Comparison of ENCODE assay signal across 8 cellular contexts in the genomic region with DNA sequence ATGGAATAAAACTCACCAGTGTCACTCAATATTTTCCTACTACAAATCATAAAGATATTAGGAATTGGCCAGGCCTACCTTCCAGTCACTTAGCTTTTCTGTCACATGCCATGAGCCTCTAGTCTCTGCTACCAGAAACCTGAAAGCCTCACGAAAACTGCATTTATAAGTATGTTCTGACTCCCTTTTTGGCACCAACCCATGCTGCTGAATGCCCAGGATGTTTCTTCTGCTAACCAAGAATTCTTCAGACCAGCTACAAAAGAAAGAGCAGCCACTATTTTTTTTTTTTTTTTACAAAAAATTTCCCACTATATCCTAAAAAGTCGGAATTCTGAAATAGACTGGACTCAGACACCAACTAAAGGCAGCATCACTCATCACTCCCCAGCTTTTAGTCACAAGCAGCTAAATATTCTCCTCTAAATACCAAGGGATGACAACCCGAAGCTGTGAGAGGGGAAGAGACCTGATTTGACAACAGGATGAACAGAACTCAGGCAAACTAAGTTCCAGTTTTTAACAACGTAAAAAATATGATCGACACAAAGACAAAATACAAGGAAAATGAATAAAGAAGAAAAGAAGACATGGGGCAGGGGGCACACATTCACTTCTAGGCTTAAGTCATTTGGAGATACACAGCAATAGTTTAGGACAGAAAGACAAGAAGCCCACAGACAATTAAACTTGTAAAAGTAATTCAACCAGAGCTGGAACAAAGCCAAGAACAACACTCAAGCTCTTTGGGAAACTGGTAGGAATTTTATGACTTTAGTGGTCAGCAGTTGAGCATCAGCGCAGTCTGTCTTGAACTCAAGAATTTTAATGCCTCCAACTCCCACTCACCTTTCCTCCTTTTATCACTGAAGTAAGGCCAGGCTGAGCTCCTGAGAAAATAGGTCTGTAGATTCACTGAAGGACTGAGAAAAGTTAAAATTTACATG. TPM values are rescaled to one million over a fixed set of nuclear protein-coding genes. Genes with fewer than 3 reads are reported as not detected.
DNase-seq lines count a peak whose midpoint lies in the region; ATAC-seq and TF ChIP-seq lines count a peak whose summit lies in the region.

No MANE protein-coding gene starts in this region.

- CTCF ChIA-PET in CD8-positive, alpha-beta T cell (lab: Charles Lee), result interaction anchor here (3.4 to 5.3 kb wide), 3 partner anchors 11 to 160 kb away, joined by 20 to 26 read pairs (median 24); no protein-coding TSS in a partner anchor
- CTCF ChIA-PET in WTC11 (lab: Charles Lee), result interaction anchor here (0.7 to 8.9 kb wide), 6 partner anchors 9 to 182 kb away, joined by 3 to 60 read pairs (median 11); no protein-coding TSS in a partner anchor

- H3K4me3 ChIP-seq in CD8-positive, alpha-beta T cell (ENCODE audit: low read depth, low read length), result no peak overlapping the region
- H3K4me3 ChIP-seq in skin epidermis, result peak overlapping the region; percentile 60 to 96 (median 86)

- TF ChIP-seq CTCF in CD8-positive, alpha-beta T cell (IDR thresholded peaks at IDR 0.05), result no peak
- no peak for TF ChIP-seq CTCF in WTC11 (IDR thresholded peaks at IDR 0.05)

- H3K36me3 ChIP-seq in CD8-positive, alpha-beta T cell (ENCODE audit: insufficient read depth, low read length), result no peaks in the 10 kb centered on the region

- H3K4me3 Mint-ChIP-seq in CD8-positive, alpha-beta T cell, result peak overlapping the region; percentile 96
- peak overlapping the region; percentile 98 for H3K4me3 Mint-ChIP-seq in WTC11

- ATAC-seq in CD8-positive, alpha-beta T cell, result no peak
- no peak for ATAC-seq in WTC11
- ATAC-seq in GM18498 (IDR thresholded peaks at IDR 0.05; ENCODE audit: unreplicated experiment), result no peak
- ATAC-seq in GM21381 (IDR thresholded peaks at IDR 0.05; ENCODE audit: unreplicated experiment), result no peak
- ATAC-seq in HG03460 (IDR thresholded peaks at IDR 0.05; ENCODE audit: unreplicated experiment), result no peak

- no peaks in the 10 kb centered on the region for H3K27me3 ChIP-seq in CD8-positive, alpha-beta T cell (ENCODE audit: insufficient read depth, low read length)

- DNase-seq in CD8-positive, alpha-beta T cell, result no peak
- DNase-seq in HS-5 (ENCODE audit: low read depth) (peak; percentile 43), WTC11 (ENCODE audit: low spot score) (no peak), glomerular endothelial cell (ENCODE audit: extremely low read depth, low read depth, low spot score) (peak; percentile 89)

- POLR2A ChIA-PET in CD8-positive, alpha-beta T cell (lab: Charles Lee), result interaction anchor here (0.5 to 4.8 kb wide), 7 partner anchors 9 to 162 kb away, joined by 3 to 17 read pairs (median 4); partner anchors contain the start of genes IGSF8 and PEX19
- POLR2A ChIA-PET in WTC11 (lab: Charles Lee), result interaction anchor here (1.2 to 1.8 kb wide), 2 partner anchors 9 to 163 kb away, joined by 3 to 6 read pairs; partner anchors contain the start of gene IGSF8

- peaks cover 31% of the 10 kb centered on the region for H3K4me1 ChIP-seq in CD8-positive, alpha-beta T cell (ENCODE audit: insufficient read depth, low read length)

- intact Hi-C loops in CD8-positive, alpha-beta T cell (cut with DNase I, micrococcal nuclease), result loop anchor here (1.0 to 10.0 kb wide), 9 partner anchors 30 to 874 kb away; partner anchors contain the start of genes COPA (in 2 of the 2), NCSTN (in 2 of the 2), DEDD (in 1 of the 2) and DUSP23 (in 1 of the 2)

- H3K9me3 ChIP-seq in CD8-positive, alpha-beta T cell (ENCODE audit: low read length), result no peaks in the 10 kb centered on the region

- peak overlapping the region; percentile 98 for H3K27ac Mint-ChIP-seq in CD8-positive, alpha-beta T cell
- peak overlapping the region; percentile 99 for H3K27ac Mint-ChIP-seq in WTC11

- H3K36me3 Mint-ChIP-seq in CD8-positive, alpha-beta T cell, result peaks cover 38% of the 10 kb centered on the region
- H3K36me3 Mint-ChIP-seq in WTC11, result peaks cover 6% of the 10 kb centered on the region

- peaks cover 52% of the 10 kb centered on the region for H3K4me1 Mint-ChIP-seq in CD8-positive, alpha-beta T cell (ENCODE audit: low read depth)
- peaks cover 32% of the 10 kb centered on the region for H3K4me1 Mint-ChIP-seq in WTC11

- no peaks in the 10 kb centered on the region for H3K27me3 Mint-ChIP-seq in CD8-positive, alpha-beta T cell (ENCODE audit: low read depth)
- peaks cover 5% of the 10 kb centered on the region; the same call in 1 of the 2 replicates for H3K27me3 Mint-ChIP-seq in WTC11 (ENCODE audit: low read depth)

- H3K9me3 Mint-ChIP-seq in CD8-positive, alpha-beta T cell, result no peaks in the 10 kb centered on the region
- no peaks in the 10 kb centered on the region for H3K9me3 Mint-ChIP-seq in WTC11

- H3K27ac ChIP-seq in CD8-positive, alpha-beta T cell (ENCODE audit: low read depth, low read length), result peak overlapping the region; percentile 83
- H3K27ac ChIP-seq in skin epidermis, result peak overlapping the region in 19 of 21 experiments; percentile 86 to 99 (median 97)

TF ChIP-seq in WTC11, 78 proteins besides CTCF, POLR2A, EP300 and RAD21:
- TF ChIP-seq SOX15 (CRISPR knock-in tag; IDR thresholded peaks at IDR 0.05), result no peak
- no peak for TF ChIP-seq HMGA2 (CRISPR knock-in tag; IDR thresholded peaks at IDR 0.05)
- no peak for TF ChIP-seq PRRX2 (CRISPR knock-in tag; IDR thresholded peaks at IDR 0.05)
- no peak for TF ChIP-seq NR1H2 (CRISPR knock-in tag; IDR thresholded peaks at IDR 0.05)
TF ChIP-seq in WTC11: peak in this region for 0.

RNA-seq across cellular contexts. Expression of gene DCAF8, which starts 1.6 kb away (rescaled TPM):
- 100 to 1,000 TPM; 152 to 162 TPM for total RNA-seq in CD8-positive, alpha-beta T cell
- total RNA-seq in WTC11 (2021), result 121 to 143 TPM (median 128 TPM) in 3 replicates
- total RNA-seq in glomerular endothelial cell, result 59.4 and 84.9 TPM in 2 replicates

RNA-seq across cellular contexts. Expression of gene PEX19, which starts 24.2 kb away (rescaled TPM):
- 10 to 100 TPM; 36.0 to 37.4 TPM for total RNA-seq in CD8-positive, alpha-beta T cell
- total RNA-seq in WTC11 (2021) (80.6 to 85.5 TPM (median 85.2 TPM) in 3 replicates), glomerular endothelial cell (21.3 and 31.4 TPM in 2 replicates)

RNA-seq across cellular contexts. Expression of gene PEA15, which starts 55.5 kb away (rescaled TPM):
- total RNA-seq in CD8-positive, alpha-beta T cell, result 10 to 100 TPM in 1 of 2 experiments, 1 to 10 TPM in 1; 9.1 to 10.9 TPM
- total RNA-seq in WTC11 (2021) (43.6 to 56.3 TPM (median 46.9 TPM) in 3 replicates), glomerular endothelial cell (141 and 206 TPM in 2 replicates)

Comparison
In these comparisons a context has a peak if more than half of its experiments do, and no peak if none do; other contexts are left out.
1. DNase-seq: peak in HS-5 (single experiment) and glomerular endothelial cell (single experiment); none in CD8-positive, alpha-beta T cell (0 of 7) and WTC11 (single experiment).